In the genomic region with DNA sequence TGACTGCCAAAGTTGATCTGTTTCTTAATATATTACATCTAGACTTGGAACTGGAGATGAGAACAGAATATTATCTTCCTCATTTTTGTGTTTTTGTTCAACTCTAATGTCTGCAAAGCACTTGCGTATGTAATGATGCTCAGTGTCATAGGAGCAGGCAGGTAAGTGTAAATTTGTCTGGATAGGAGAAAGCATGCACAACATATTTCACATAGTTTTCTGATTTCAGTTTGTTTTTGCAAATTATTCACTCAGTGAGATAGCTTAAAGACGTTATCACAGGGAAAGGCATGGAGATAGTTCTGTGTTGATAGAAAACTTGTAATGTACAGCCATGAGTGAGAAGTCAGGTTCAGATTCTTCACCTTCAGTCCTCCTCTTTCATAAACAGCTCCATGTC, we compare ENCODE assay signal across 32 cellular contexts.
"Had no signal": no experiment of that assay in that cellular context is flagged by ENCODE, and none has a peak within 500 bp of the region (broad histone marks: within the 10 kb centered on the region; RNA-seq: fewer than 3 reads in every experiment).

No MANE protein-coding gene starts in this region.

- H3K4me1 Mint-ChIP-seq: activated B cell treated with CpG ODN at 0.5 μM for 24 hours; activated T-helper 17 cell treated with anti-CD3 and anti-CD28 coated beads, Interleukin-2, amount 50 U/mL, for 72 hours; T-helper 17 cell had no signal

- H3K9me3 Mint-ChIP-seq: activated B cell treated with CpG ODN at 0.5 μM for 24 hours; activated CD8-positive, alpha-beta T cell treated with anti-CD3 and anti-CD28 coated beads for 36 hours; activated T-cell treated with anti-CD3 and anti-CD28 coated beads, Interleukin-2, amount 50 U/mL, for 4 hours; activated T-helper 17 cell treated with anti-CD3 and anti-CD28 coated beads, Interleukin-2, amount 50 U/mL, for 72 hours; T-helper 2 cell treated with Interferon-gamma antibody and Interleukin-4, amounts not matched to agents 5 μg/mL and 100 μg/mL, for 36 hours had no signal

- H3K4me3 Mint-ChIP-seq: activated B cell treated with CpG ODN at 0.5 μM for 24 hours; activated CD8-positive, alpha-beta T cell treated with anti-CD3 and anti-CD28 coated beads for 36 hours; activated naive CD8-positive, alpha-beta T cell; activated T-cell treated with anti-CD3 and anti-CD28 coated beads, Interleukin-2, amount 50 U/mL, for 4 hours; activated T-helper 17 cell treated with anti-CD3 and anti-CD28 coated beads, Interleukin-2, amount 50 U/mL, for 72 hours; effector memory CD8-positive, alpha-beta T cell; T-helper 17 cell; T-helper 2 cell treated with Interferon-gamma antibody and Interleukin-4, amounts not matched to agents 5 μg/mL and 100 μg/mL, for 36 hours had no signal

- H3K27ac ChIP-seq: brain microvascular endothelial cell, esophagus muscularis mucosa, foreskin keratinocyte, gastrocnemius medialis, heart right ventricle, WERI-Rb-1 had no signal

- H3K9me3 ChIP-seq: esophagus muscularis mucosa, gastrocnemius medialis, heart right ventricle had no signal

- H3K27me3 Mint-ChIP-seq: activated B cell treated with CpG ODN at 0.5 μM for 24 hours; activated CD8-positive, alpha-beta T cell treated with anti-CD3 and anti-CD28 coated beads for 36 hours; activated naive CD8-positive, alpha-beta T cell; activated T-helper 17 cell treated with anti-CD3 and anti-CD28 coated beads, Interleukin-2, amount 50 U/mL, for 72 hours; effector memory CD8-positive, alpha-beta T cell; T-helper 17 cell had no signal

- H3K36me3 ChIP-seq: brain microvascular endothelial cell, esophagus muscularis mucosa, gastrocnemius medialis, heart right ventricle, WERI-Rb-1 had no signal

- H3K27ac Mint-ChIP-seq: activated B cell treated with CpG ODN at 0.5 μM for 24 hours; activated CD8-positive, alpha-beta T cell treated with anti-CD3 and anti-CD28 coated beads for 36 hours; activated naive CD8-positive, alpha-beta T cell; activated T-helper 17 cell treated with anti-CD3 and anti-CD28 coated beads, Interleukin-2, amount 50 U/mL, for 72 hours; effector memory CD8-positive, alpha-beta T cell; T-helper 17 cell; T-helper 2 cell treated with Interferon-gamma antibody and Interleukin-4, amounts not matched to agents 5 μg/mL and 100 μg/mL, for 36 hours had no signal

- H3K36me3 Mint-ChIP-seq: activated naive CD8-positive, alpha-beta T cell had no signal

- H3K27me3 ChIP-seq: brain microvascular endothelial cell, esophagus muscularis mucosa, gastrocnemius medialis, heart right ventricle had no signal

- ATAC-seq: activated CD4-positive, CD25-positive, alpha-beta regulatory T cell treated with anti-CD3 and anti-CD28 coated beads, Interleukin-2, amount 50 U/mL, for 24 hours; activated CD8-positive, alpha-beta T cell treated with anti-CD3 and anti-CD28 coated beads for 36 hours; activated T-cell treated with anti-CD3 and anti-CD28 coated beads, Interleukin-2, amount 50 U/mL, for 4 hours; activated T-helper 17 cell treated with anti-CD3 and anti-CD28 coated beads, Interleukin-2, amount 50 U/mL, for 72 hours; effector memory CD8-positive, alpha-beta T cell; foreskin keratinocyte; gastrocnemius medialis; heart right ventricle; T-helper 17 cell had no signal

- DNase-seq: activated B cell treated with CpG ODN at 0.5 μM for 24 hours; activated CD4-positive, alpha-beta T cell treated with anti-CD3 and anti-CD28 coated beads for 48 hours; activated CD4-positive, alpha-beta T cell treated with anti-CD3 and anti-CD28 coated beads, Interleukin-2, amount 50 U/mL, for 1 hour; activated CD4-positive, alpha-beta T cell treated with anti-CD3 and anti-CD28 coated beads, Interleukin-2, amount 50 U/mL, for 48 hours; activated CD8-positive, alpha-beta memory T cell treated with anti-CD3 and anti-CD28 coated beads for 24 hours; activated CD8-positive, alpha-beta T cell treated with anti-CD3 and anti-CD28 coated beads for 36 hours; activated effector memory CD4-positive, alpha-beta T cell treated with Interleukin-2 at 50 U/mL for 16 hours; activated gamma-delta T cell treated with Interleukin-2 at 50 U/mL for 16 hours; activated naive CD4-positive, alpha-beta T cell treated with anti-CD3 and anti-CD28 coated beads, Interleukin-2, amount 50 U/mL, for 16 hours; activated naive CD4-positive, alpha-beta T cell treated with Interleukin-2 at 50 U/mL for 16 hours; activated T-cell treated with anti-CD3 and anti-CD28 coated beads, Interleukin-2, amount 50 U/mL, for 4 hours; amniotic stem cell; anterior cingulate cortex; brain microvascular endothelial cell; caudate nucleus; cortex of kidney; dermis blood vessel endothelial cell; effector CD4-positive, alpha-beta T cell; effector memory CD8-positive, alpha-beta T cell; erythroblast; foreskin keratinocyte; gastrocnemius medialis; glutamatergic neuron; heart right ventricle; T-helper 17 cell; T1000; WERI-Rb-1 had no signal

- H3K4me3 ChIP-seq: esophagus muscularis mucosa, gastrocnemius medialis, heart right ventricle had no signal

- H3K4me1 ChIP-seq: foreskin keratinocyte, gastrocnemius medialis, heart right ventricle had no signal
